ENCODE assay signal across 15 cellular contexts in the genomic region with DNA sequence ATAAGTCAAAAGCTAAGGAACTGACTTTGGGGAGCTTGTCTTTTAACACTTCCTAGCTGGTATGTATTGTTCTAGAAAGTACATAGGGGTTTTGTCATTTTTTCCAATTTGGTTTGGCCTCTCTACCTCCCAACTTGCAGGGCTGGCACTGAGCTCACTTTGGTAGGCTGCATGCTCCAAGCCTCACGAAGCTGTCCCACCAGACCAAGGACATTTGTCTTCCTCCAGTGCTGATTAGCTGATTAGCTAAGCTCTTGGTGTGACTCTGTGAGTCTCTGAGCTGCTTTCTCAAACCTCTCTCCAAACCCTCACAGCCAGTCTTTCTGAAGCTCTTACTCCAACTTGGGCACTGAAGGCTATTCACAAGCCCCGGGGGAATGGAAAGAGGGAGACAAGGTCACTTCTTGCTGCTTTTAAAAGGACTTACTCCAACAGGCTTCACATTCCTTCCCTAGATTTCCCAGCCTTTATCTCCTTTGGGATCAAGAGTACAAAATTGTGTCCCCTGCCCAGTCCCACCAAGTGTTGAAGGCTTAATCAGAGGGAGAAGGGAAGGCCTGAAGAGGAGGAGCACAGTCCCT. TPM values are rescaled to one million over a fixed set of nuclear protein-coding genes. Genes with fewer than 3 reads are reported as not detected.
A peak's percentile ranks its signal among the peaks of the same experiment; 100 is the strongest.
DNase-seq lines count a peak whose midpoint lies in the region; ATAC-seq and TF ChIP-seq lines count a peak whose summit lies in the region.
"Had no signal": no experiment of that assay in that cellular context is flagged by ENCODE, and none has a peak within 500 bp of the region (broad histone marks: within the 10 kb centered on the region; RNA-seq: fewer than 3 reads in every experiment).

No MANE protein-coding gene starts in this region.

- H3K36me3 ChIP-seq in HCT116 (ENCODE audit: control insufficient read depth in 1 of 2, insufficient read depth in 2 of 2, low read length in 2 of 2) (no peaks in the 10 kb centered on the region), suprapubic skin (no peaks in the 10 kb centered on the region)

- no peaks in the 10 kb centered on the region for H3K79me2 ChIP-seq in HCT116 (ENCODE audit: insufficient read depth, low read length)

- H3K9me2 ChIP-seq in HCT116 (ENCODE audit: insufficient read depth), result no peaks in the 10 kb centered on the region
- H3K9me2 ChIP-seq: SK-N-SH had no signal

- 54% methylated on average over 2 of the region's 2 CpGs for WGBS in suprapubic skin

- TF ChIP-seq POLR2A in HCT116 (IDR thresholded peaks at IDR 0.05; ENCODE audit: borderline replicate concordance, extremely low read depth, insufficient read depth, insufficient read length) (no peak), suprapubic skin (IDR thresholded peaks at IDR 0.05) (no peak)

- H4K20me1 ChIP-seq in HCT116 (ENCODE audit: insufficient read depth), result no peaks in the 10 kb centered on the region

- DNase-seq in HCT116 (ENCODE audit: low read depth, low spot score) (no peak), left kidney (ENCODE audit: low read depth, low spot score) (peak; percentile 12), suprapubic skin (ENCODE audit: low spot score in 2 of 2) (no peak), NAMALWA (ENCODE audit: low spot score) (no peak), CD1c-positive myeloid dendritic cell (ENCODE audit: extremely low spot score) (no peak), COR-L47 (lab: John Stamatoyannopoulos, UW) (no peak)
- no peak for DNase-seq in activated CD4-positive, alpha-beta T cell treated with anti-CD3 and anti-CD28 coated beads for 1 hour
- DNase-seq: naive thymus-derived CD4-positive, alpha-beta T cell; NCI-H226; SK-N-SH had no signal

- TF ChIP-seq RAD21 in HCT116 (IDR thresholded peaks at IDR 0.05; ENCODE audit: low read depth), result no peak

- H3K9me3 ChIP-seq in HCT116 (ENCODE audit: control insufficient read depth in 1 of 2, insufficient read depth in 1 of 2, low read depth in 1 of 2, low read length in 2 of 2) (no peaks in the 10 kb centered on the region; a peak in 1 of 4 replicates), suprapubic skin (no peaks in the 10 kb centered on the region)
- H3K9me3 ChIP-seq: SK-N-SH had no signal

- no peaks in the 10 kb centered on the region for H3K27me3 ChIP-seq in HCT116 (ENCODE audit: insufficient read depth, low read length)
- H3K27me3 ChIP-seq in suprapubic skin, result no peaks in the 10 kb centered on the region

- TF ChIP-seq EP300 in suprapubic skin (IDR thresholded peaks at IDR 0.05), result no peak

- ATAC-seq in HCT116, result no peak
- ATAC-seq: HepG2 had no signal

- H3K27ac ChIP-seq in HCT116 (ENCODE audit: low read depth, low read length) (no peak overlapping the region), VCaP (peak overlapping the region; percentile 75), suprapubic skin (peak overlapping the region; percentile 71)

- H3K4me1 ChIP-seq in HCT116 (ENCODE audit: control insufficient read depth in 1 of 2, insufficient read depth in 2 of 2, low read length in 2 of 2) (peaks cover 19% of the 10 kb centered on the region in 2 experiments), suprapubic skin (peaks cover 23% of the 10 kb centered on the region)

- no peak overlapping the region for H2AFZ ChIP-seq in HCT116 (ENCODE audit: low read depth, low read length, poor library complexity, severe bottlenecking)

- H3K4me3 ChIP-seq in HCT116 (replicated peaks in 1 of 2; ENCODE audit: low read depth in 1 of 2, low read length in 2 of 2) (peak overlapping the region in 1 of 2 experiments; percentile 34; a peak in 1 of 4 replicates), suprapubic skin (no peak overlapping the region)

- RAD21 ChIA-PET in HCT116 (lab: Charles Lee; ENCODE audit: low non-redundant PET in 1 of 2, low total read pairs in 2 of 2, uncharacterized antibody in 2 of 2, unreplicated experiment in 2 of 2), result interaction anchor here in 1 of 2 experiments (1.0 kb wide), 1 partner anchor 107 kb away, joined by 3 read pairs; no protein-coding TSS in a partner anchor

- CTCF ChIA-PET in HCT116 (lab: Charles Lee), result interaction anchor here (0.8 to 1.7 kb wide), 3 partner anchors 10 to 106 kb away, joined by 3 to 21 read pairs (median 4); no protein-coding TSS in a partner anchor

- POLR2A ChIA-PET in HCT116 (lab: Charles Lee), result interaction anchor here (1.0 to 1.6 kb wide), 3 partner anchors 11 to 15 kb away, joined by 3 to 7 read pairs (median 3); no protein-coding TSS in a partner anchor

- TF ChIP-seq CTCF in HCT116 (IDR thresholded peaks at IDR 0.05 in 2 of 3, conservative IDR thresholded peaks at IDR 0.05 in 1 of 3; ENCODE audit: borderline replicate concordance in 1 of 3, insufficient read depth in 1 of 3, low read depth in 2 of 3, low read length in 2 of 3), result no peak
- TF ChIP-seq CTCF in VCaP (conservative IDR thresholded peaks at IDR 0.05), result no peak
- no peak for TF ChIP-seq CTCF in suprapubic skin (IDR thresholded peaks at IDR 0.05)

- intact Hi-C loops in HCT116 (cut with micrococcal nuclease), result no loop called here

- peak overlapping the region; percentile 64 for H3K4me2 ChIP-seq in HCT116 (ENCODE audit: low read length)
- H3K4me2 ChIP-seq: SK-N-SH had no signal

- H3K9ac ChIP-seq in HCT116 (ENCODE audit: low read length), result peak overlapping the region; percentile 58; the same call in 1 of the 2 replicates
- H3K9ac ChIP-seq: SK-N-SH had no signal

- BruUV-seq in HCT116 (replicated peaks; lab: Mats Ljungman, UMichigan), result no TSS peak

TF ChIP-seq in HCT116, 20 proteins besides CTCF, POLR2A, EP300 and RAD21:
- no peak for TF ChIP-seq JUND (IDR thresholded peaks at IDR 0.05)
- no peak for TF ChIP-seq YY1 (IDR thresholded peaks at IDR 0.05; ENCODE audit: extremely low read depth, insufficient replicate concordance, low read depth, low read length)
- no peak for TF ChIP-seq SIN3A (IDR thresholded peaks at IDR 0.05; ENCODE audit: low read depth)
- TF ChIP-seq, protein P1, sequence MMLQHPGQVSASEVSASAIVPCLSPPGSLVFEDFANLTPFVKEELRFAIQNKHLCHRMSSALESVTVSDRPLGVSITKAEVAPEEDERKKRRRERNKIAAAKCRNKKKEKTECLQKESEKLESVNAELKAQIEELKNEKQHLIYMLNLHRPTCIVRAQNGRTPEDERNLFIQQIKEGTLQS (IDR thresholded peaks at IDR 0.05), result no peak
- no peak for TF ChIP-seq EGR1 (IDR thresholded peaks at IDR 0.05; ENCODE audit: low read depth)
- no peak for TF ChIP-seq ZFX (IDR thresholded peaks at IDR 0.05)
- no peak for TF ChIP-seq ELF1 (IDR thresholded peaks at IDR 0.05; ENCODE audit: borderline replicate concordance, low read depth)
- TF ChIP-seq FOSL1 (IDR thresholded peaks at IDR 0.05; ENCODE audit: low read depth), result no peak
- TF ChIP-seq EZH2phosphoT487 (IDR thresholded peaks at IDR 0.05; ENCODE audit: borderline replicate concordance), result no peak
- no peak for TF ChIP-seq POLR2AphosphoS5 (IDR thresholded peaks at IDR 0.05; ENCODE audit: low read depth, low read length)
- TF ChIP-seq REST (IDR thresholded peaks at IDR 0.05; ENCODE audit: low read depth), result no peak
- no peak for TF ChIP-seq ZNF274 (IDR thresholded peaks at IDR 0.05; ENCODE audit: low read depth, low read length)
- no peak for TF ChIP-seq EZH2 (IDR thresholded peaks at IDR 0.05)
- TF ChIP-seq MAX (IDR thresholded peaks at IDR 0.05), result no peak
- no peak for TF ChIP-seq CBX3 (IDR thresholded peaks at IDR 0.05; ENCODE audit: low read depth)
- no peak for TF ChIP-seq CEBPB (IDR thresholded peaks at IDR 0.05; ENCODE audit: low read depth)

RNA-seq across cellular contexts. Expression of gene CFAP45, which starts 0.9 kb away (rescaled TPM):
- total RNA-seq in HCT116 (2021; ENCODE audit: unreplicated experiment) (0.59 TPM), suprapubic skin (1 to 10 TPM in 3 of 4 donors, under 1 TPM in 1; 0.78 to 2.1 (median 1.6) TPM)
- polyA plus RNA-seq in HCT116 (2012), result 0.52 and 0.91 TPM in 2 replicates
- total RNA-seq: HepG2 had no signal
- polyA plus RNA-seq: HepG2 had no signal

RNA-seq across cellular contexts. Expression of gene TAGLN2, which starts 24.5 kb away (rescaled TPM):
- total RNA-seq in HCT116 (2021; ENCODE audit: unreplicated experiment), result 127 TPM
- 174 and 182 TPM in 2 replicates for polyA plus RNA-seq in HCT116 (2012)
- total RNA-seq in suprapubic skin, result 100 to 1,000 TPM; 281 to 427 (median 338) TPM

RNA-seq across cellular contexts. Expression of gene VSIG8, which starts 38.4 kb away (rescaled TPM):
- total RNA-seq in HCT116 (2021; ENCODE audit: unreplicated experiment), result not detected
- polyA plus RNA-seq in HCT116 (2012), result 0.05 TPM in 1 of 2 replicates, not detected in the other
- total RNA-seq in suprapubic skin, result 10 to 100 TPM; 18.1 to 62.2 (median 25.7) TPM
- total RNA-seq: activated CD4-positive, alpha-beta memory T cell treated with anti-CD3 and anti-CD28 coated beads for 36 hours; epithelial cell of proximal tubule; HepG2; naive thymus-derived CD4-positive, alpha-beta T cell had no signal
- polyA plus RNA-seq: HepG2; naive thymus-derived CD4-positive, alpha-beta T cell; SK-N-SH had no signal

RNA-seq across cellular contexts. Expression of gene IGSF9, which starts 44.6 kb away (rescaled TPM):
- 10.3 TPM for total RNA-seq in HCT116 (2021; ENCODE audit: unreplicated experiment)
- 3.9 and 4.4 TPM in 2 replicates for polyA plus RNA-seq in HCT116 (2012)
- total RNA-seq in suprapubic skin, result 10 to 100 TPM; 26.1 to 44.1 (median 28.4) TPM
- total RNA-seq: HepG2 had no signal

RNA-seq across cellular contexts. Expression of gene SLAMF9, which starts 53.2 kb away (rescaled TPM):
- total RNA-seq in HCT116 (2021; ENCODE audit: unreplicated experiment), result not detected
- not detected in 2 replicates for polyA plus RNA-seq in HCT116 (2012)
- not detected for total RNA-seq in suprapubic skin
- total RNA-seq: activated CD4-positive, alpha-beta memory T cell treated with anti-CD3 and anti-CD28 coated beads for 36 hours; cerebellum; epithelial cell of proximal tubule; HepG2; naive thymus-derived CD4-positive, alpha-beta T cell had no signal
- polyA plus RNA-seq: naive thymus-derived CD4-positive, alpha-beta T cell had no signal

Comparison
In these comparisons a context has a peak if more than half of its experiments do, and no peak if none do; other contexts are left out.
1. RNA of gene VSIG8, which starts 38.4 kb away (total RNA-seq): 18.1 to 62.2 TPM in suprapubic skin; not detected in HCT116 (single experiment); every median in the first group is over 10 times any median in the second.